In genomic region chr22:47996446-47996857, GRCh38 we compare ENCODE assay signal across 24 cellular contexts.
DNase-seq lines count a peak whose midpoint lies in the region; ATAC-seq lines count a peak whose summit lies in the region.
"Had no signal": no experiment of that assay in that cellular context is flagged by ENCODE, and none has a peak within 500 bp of the region (broad histone marks: within the 10 kb centered on the region; RNA-seq: fewer than 3 reads in every experiment).

No MANE protein-coding gene starts in this region.

- H3K4me3 Mint-ChIP-seq in naive B cell (peak overlapping the region in 1 of 8 donors; percentile 21), T-cell (no peak overlapping the region)
- H3K4me3 Mint-ChIP-seq: activated naive CD4-positive, alpha-beta T cell treated with anti-CD3 and anti-CD28 coated beads for 36 hours; activated T-cell treated with anti-CD3 and anti-CD28 coated beads, Interleukin-2, amount 50 U/mL, for 4 hours; CD4-positive, alpha-beta memory T cell; neural progenitor cell had no signal

- ATAC-seq in GM18502 (IDR thresholded peaks at IDR 0.05; ENCODE audit: poor library complexity, unreplicated experiment) (peak; percentile 59), HG02642 (IDR thresholded peaks at IDR 0.05; ENCODE audit: poor library complexity, unreplicated experiment) (peak; percentile 76), naive B cell (ENCODE audit: low read depth in 2 of 2) (peak; percentile 81 to 90), T-cell (replicated peaks in 1 of 4) (no peak)
- ATAC-seq: activated T-cell treated with anti-CD3 and anti-CD28 coated beads, Interleukin-2, amount 50 U/mL, for 4 hours; foreskin keratinocyte; psoas muscle had no signal

- peaks cover 0 to 23% (median 18%) of the 10 kb centered on the region in 3 donors for H3K27me3 Mint-ChIP-seq in naive B cell
- peaks cover 6% of the 10 kb centered on the region in 2 donors for H3K27me3 Mint-ChIP-seq in T-cell

- CTCF ChIA-PET in T-cell (lab: Charles Lee), result no interaction called here

- DNase-seq in NCI-H510A treated with DMSO at 0.1 percent for 48 hours (lab: John Stamatoyannopoulos, UW) (peak; percentile 43), naive B cell (peak; percentile 56), CD1c-positive myeloid dendritic cell (ENCODE audit: extremely low spot score) (no peak), MV-4-11 (lab: John Stamatoyannopoulos, UW) (no peak), T-cell (no peak), NK-92 (lab: John Stamatoyannopoulos, UW; ENCODE audit: unreplicated experiment) (no peak)
- DNase-seq: activated CD4-positive, CD25-positive, alpha-beta regulatory T cell treated with anti-CD3 and anti-CD28 coated beads, Interleukin-2, amount 50 U/mL, for 72 hours; activated CD8-positive, alpha-beta memory T cell treated with anti-CD3 and anti-CD28 coated beads for 24 hours; activated naive CD4-positive, alpha-beta T cell treated with anti-CD3 and anti-CD28 coated beads for 36 hours; activated T-cell treated with anti-CD3 and anti-CD28 coated beads, Interleukin-2, amount 50 U/mL, for 4 hours; CD4-positive, alpha-beta memory T cell; central memory CD4-positive, alpha-beta T cell; DMS79; foreskin keratinocyte; NCI-H1417 treated with DMSO at 0.1 percent for 48 hours; NCI-H2171 treated with DMSO at 0.1 percent for 48 hours; psoas muscle; stimulated activated CD4-positive, alpha-beta T cell treated with anti-CD3 and anti-CD28 coated beads, Interleukin-1b, Interleukin-23, amount 100 ng/mL, for 48 hours; stimulated activated naive CD4-positive, alpha-beta T cell; T-helper 9 cell; tibial artery had no signal

- peaks cover 0 to 1% (median 0%) of the 10 kb centered on the region in 7 donors for H3K9me3 Mint-ChIP-seq in naive B cell
- no peaks in the 10 kb centered on the region for H3K9me3 Mint-ChIP-seq in T-cell
- H3K9me3 Mint-ChIP-seq: activated naive CD4-positive, alpha-beta T cell treated with anti-CD3 and anti-CD28 coated beads for 36 hours; activated T-cell treated with anti-CD3 and anti-CD28 coated beads, Interleukin-2, amount 50 U/mL, for 4 hours; CD4-positive, alpha-beta memory T cell had no signal

- H3K4me1 Mint-ChIP-seq in naive B cell (peaks cover 8 to 28% (median 19%) of the 10 kb centered on the region in 3 donors), T-cell (no peaks in the 10 kb centered on the region)
- H3K4me1 Mint-ChIP-seq: CD4-positive, alpha-beta memory T cell had no signal

- POLR2A ChIA-PET in T-cell (lab: Charles Lee), result no interaction called here

- H3K36me3 Mint-ChIP-seq in naive B cell (no peaks in the 10 kb centered on the region), T-cell (no peaks in the 10 kb centered on the region)
- H3K36me3 Mint-ChIP-seq: CD4-positive, alpha-beta memory T cell; neural progenitor cell had no signal

- H3K27ac Mint-ChIP-seq in naive B cell (peak overlapping the region; percentile 0 to 88 (median 70)), T-cell (no peak overlapping the region)
- H3K27ac Mint-ChIP-seq: activated naive CD4-positive, alpha-beta T cell treated with anti-CD3 and anti-CD28 coated beads for 36 hours; CD4-positive, alpha-beta memory T cell had no signal

Comparison
In these comparisons a context has a peak if more than half of its experiments do, and no peak if none do; other contexts are left out.
1. ATAC-seq: peak in GM18502 (single experiment), HG02642 (single experiment) and naive B cell (2 of 2); none in T-cell (0 of 4).
2. DNase-seq: peak in NCI-H510A treated with DMSO at 0.1 percent for 48 hours (single experiment) and naive B cell (single experiment); none in CD1c-positive myeloid dendritic cell (single experiment), MV-4-11 (single experiment), T-cell (0 of 34) and NK-92 (single experiment).
3. H3K27ac Mint-ChIP-seq: peak in naive B cell (6 of 6); none in T-cell (0 of 2).